In genomic region chr7:81851413-81851812, GRCh38 we compare ENCODE assay signal across 26 cellular contexts.
"Had no signal": no experiment of that assay in that cellular context is flagged by ENCODE, and none has a peak within 500 bp of the region (broad histone marks: within the 10 kb centered on the region; RNA-seq: fewer than 3 reads in every experiment).

No MANE protein-coding gene starts in this region.

- H3K36me3 Mint-ChIP-seq: activated naive CD8-positive, alpha-beta T cell; brain had no signal

- H3K27me3 ChIP-seq: Peyer's patch, SJCRH30 had no signal

- H3K4me1 Mint-ChIP-seq: activated CD4-positive, alpha-beta memory T cell treated with anti-CD3 and anti-CD28 coated beads, Interleukin-2, amount 10 ng/mL, durations not matched to agents 7 days and 5 days; activated T-helper 17 cell treated with anti-CD3 and anti-CD28 coated beads, Interleukin-2, amount 50 U/mL, for 72 hours; brain; central memory CD8-positive, alpha-beta T cell had no signal

- H3K4me3 Mint-ChIP-seq: activated CD4-positive, alpha-beta memory T cell treated with anti-CD3 and anti-CD28 coated beads, Interleukin-2, amount 10 ng/mL, durations not matched to agents 7 days and 5 days; activated CD4-positive, alpha-beta T cell treated with anti-CD3 and anti-CD28 coated beads for 36 hours; activated naive CD4-positive, alpha-beta T cell treated with anti-CD3 and anti-CD28 coated beads for 36 hours; activated naive CD8-positive, alpha-beta T cell; activated T-helper 17 cell treated with anti-CD3 and anti-CD28 coated beads, Interleukin-2, amount 50 U/mL, for 72 hours; brain; central memory CD8-positive, alpha-beta T cell had no signal

- H3K9me3 ChIP-seq: Peyer's patch, SJCRH30 had no signal

- H3K9me3 Mint-ChIP-seq: brain had no signal

- H3K27me3 Mint-ChIP-seq: activated CD4-positive, alpha-beta memory T cell treated with anti-CD3 and anti-CD28 coated beads, Interleukin-2, amount 10 ng/mL, durations not matched to agents 7 days and 5 days; activated CD4-positive, alpha-beta T cell treated with anti-CD3 and anti-CD28 coated beads for 36 hours; activated naive CD8-positive, alpha-beta T cell; activated T-helper 17 cell treated with anti-CD3 and anti-CD28 coated beads, Interleukin-2, amount 50 U/mL, for 72 hours; brain; central memory CD8-positive, alpha-beta T cell had no signal

- H3K27ac ChIP-seq: Peyer's patch, RWPE1, SJCRH30 had no signal

- ATAC-seq: activated CD4-positive, alpha-beta T cell treated with anti-CD3 and anti-CD28 coated beads for 36 hours; activated T-helper 17 cell treated with anti-CD3 and anti-CD28 coated beads, Interleukin-2, amount 50 U/mL, for 72 hours had no signal

- H3K36me3 ChIP-seq: Peyer's patch had no signal

- H3K4me3 ChIP-seq: Peyer's patch, SJCRH30 had no signal

- H3K27ac Mint-ChIP-seq: activated CD4-positive, alpha-beta memory T cell treated with anti-CD3 and anti-CD28 coated beads, Interleukin-2, amount 10 ng/mL, durations not matched to agents 7 days and 5 days; activated CD4-positive, alpha-beta T cell treated with anti-CD3 and anti-CD28 coated beads for 36 hours; activated naive CD4-positive, alpha-beta T cell treated with anti-CD3 and anti-CD28 coated beads for 36 hours; activated naive CD8-positive, alpha-beta T cell; activated T-helper 17 cell treated with anti-CD3 and anti-CD28 coated beads, Interleukin-2, amount 50 U/mL, for 72 hours; brain had no signal

- DNase-seq: activated CD4-positive, alpha-beta memory T cell treated with anti-CD3 and anti-CD28 coated beads, Interleukin-2, amount 10 ng/mL, durations not matched to agents 7 days and 5 days; activated CD4-positive, alpha-beta T cell treated with anti-CD3 and anti-CD28 coated beads for 36 hours; activated CD4-positive, alpha-beta T cell treated with anti-CD3 and anti-CD28 coated beads, Interleukin-2, amount 50 U/mL, for 1 hour; activated CD4-positive, CD25-positive, alpha-beta regulatory T cell; activated gamma-delta T cell; activated naive CD4-positive, alpha-beta T cell treated with anti-CD3 and anti-CD28 coated beads for 36 hours; activated T-cell treated with anti-CD3 and anti-CD28 coated beads for 4 hours; activated T-cell treated with anti-CD3 and anti-CD28 coated beads, Interleukin-2, amount 50 U/mL, for 48 hours; amygdala; Karpas-422; NCI-H1105 treated with DMSO at 0.1 percent for 48 hours; NCI-H1436 treated with DMSO at 0.1 percent for 48 hours; NCI-H187; NCI-H2081; NCI-H510A treated with DMSO at 0.1 percent for 48 hours; NCI-H748 treated with DMSO at 0.1 percent for 48 hours; Peyer's patch; Right ventricle myocardium superior; SJCRH30; T-helper 2 cell; T1000 had no signal

- H3K4me1 ChIP-seq: Peyer's patch had no signal
